Comparison of ENCODE assay signal across 1 cellular context in genomic region chr11:68750988-68751325, GRCh38.
TF ChIP-seq lines count a peak whose summit lies in the region.

No MANE protein-coding gene starts in this region.

TF ChIP-seq in GM12878, 131 proteins besides CTCF, POLR2A, EP300 and RAD21 (continued from another document):
- TF ChIP-seq ZBTB33 (IDR thresholded peaks at IDR 0.05) (no peak), ZSCAN29 (IDR thresholded peaks at IDR 0.05) (no peak), ATF3 (IDR thresholded peaks at IDR 0.05; ENCODE audit: borderline replicate concordance, extremely low read depth, low read depth, low read length) (no peak), RCOR1 (conservative IDR thresholded peaks at IDR 0.05; ENCODE audit: low read depth, low read length) (no peak), RFX5 (IDR thresholded peaks at IDR 0.05; ENCODE audit: low read depth, low read length) (no peak), TARDBP (IDR thresholded peaks at IDR 0.05; ENCODE audit: borderline replicate concordance) (no peak), SIX5 (IDR thresholded peaks at IDR 0.05; ENCODE audit: low read depth, low read length, severe bottlenecking) (no peak), E2F4 (IDR thresholded peaks at IDR 0.05; ENCODE audit: low read depth, low read length) (no peak), ATF2 (IDR thresholded peaks at IDR 0.05; ENCODE audit: low read length) (no peak)
